8 cellular contexts compared by ENCODE assay signal in the genomic region with DNA sequence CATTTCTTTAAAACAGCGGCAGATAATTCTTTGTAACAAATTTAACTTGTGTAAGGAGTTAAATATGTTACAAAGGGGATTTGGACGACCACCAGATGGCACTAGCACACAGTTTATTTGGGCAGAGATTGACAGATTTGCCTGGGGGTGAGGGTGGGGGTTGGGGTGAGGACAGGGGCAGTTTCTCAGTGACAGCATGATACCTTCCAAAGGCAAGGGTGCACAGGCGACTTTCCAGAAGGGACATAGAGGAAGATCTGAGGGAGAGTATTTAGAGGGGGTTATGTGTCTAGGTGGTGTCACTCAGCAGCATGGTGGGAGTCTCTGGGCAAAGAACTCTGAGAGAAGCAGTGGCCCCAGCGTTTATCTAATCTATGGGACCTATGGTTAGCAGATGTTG. TPM values are rescaled to one million over a fixed set of nuclear protein-coding genes. Genes with fewer than 3 reads are reported as not detected.
DNase-seq lines count a peak whose midpoint lies in the region; ATAC-seq, FAIRE-seq and TF ChIP-seq lines count a peak whose summit lies in the region.

No MANE protein-coding gene starts in this region.

- H3K27me3 Mint-ChIP-seq in GM23338 (ENCODE audit: insufficient read depth, low read depth, poor library complexity) = no peaks in the 10 kb centered on the region

- H3K36me3 ChIP-seq in DOHH2 (ENCODE audit: control insufficient read depth, low read length) (no peaks in the 10 kb centered on the region), GM23338 (ENCODE audit: insufficient read depth) (no peaks in the 10 kb centered on the region), pancreas (no peaks in the 10 kb centered on the region)

- peak; percentile 81 for TF ChIP-seq CTCF in DOHH2 (IDR thresholded peaks at IDR 0.05; ENCODE audit: low read depth, low read length, poor library complexity, severe bottlenecking)
- TF ChIP-seq CTCF in GM23338 (conservative IDR thresholded peaks at IDR 0.05; ENCODE audit: low read depth in 2 of 2) = peak; percentile 85
- peak; percentile 56 for TF ChIP-seq CTCF in fibroblast of pulmonary artery (IDR thresholded peaks at IDR 0.05; ENCODE audit: low read length, missing control alignments)
- peak in 2 of 4 donors; percentile 19 to 28 for TF ChIP-seq CTCF in pancreas (IDR thresholded peaks at IDR 0.05)

- H3K27ac Mint-ChIP-seq in GM23338 = no peak overlapping the region

- no peak overlapping the region for H3K4me3 Mint-ChIP-seq in GM23338

- H3K79me2 ChIP-seq in DOHH2 (ENCODE audit: control insufficient read depth, low read length) (no peaks in the 10 kb centered on the region), GM23338 (replicated peaks; ENCODE audit: insufficient read depth) (no peaks in the 10 kb centered on the region)

- peak; percentile 88 for ATAC-seq in GM23338
- peak in 3 of 4 donors; percentile 56 to 72 (median 60) for ATAC-seq in pancreas
- no peak for ATAC-seq in HG03460 (IDR thresholded peaks at IDR 0.05; ENCODE audit: unreplicated experiment)

- no peak overlapping the region for H2AFZ ChIP-seq in GM23338

- no peaks in the 10 kb centered on the region for H3K9me3 Mint-ChIP-seq in GM23338

- H3F3A ChIP-seq in DOHH2 (ENCODE audit: control insufficient read depth, insufficient read depth) (no peaks in the 10 kb centered on the region), GM23338 (replicated peaks; ENCODE audit: low read depth) (no peaks in the 10 kb centered on the region)

- H3K4me2 ChIP-seq in DOHH2 (ENCODE audit: low read length) (no peak overlapping the region), GM23338 (no peak overlapping the region)

- DNase-seq in GM23338 (ENCODE audit: low spot score) (peak; percentile 88), NCI-H526 treated with DMSO at 0.1 percent for 48 hours (lab: John Stamatoyannopoulos, UW) (peak; percentile 7), fibroblast of pulmonary artery (ENCODE audit: low read depth) (peak; percentile 69), pancreas (peak in 2 of 6 donors; percentile 23 to 31), NCI-H2107 treated with DMSO at 0.1 percent for 48 hours (lab: John Stamatoyannopoulos, UW; ENCODE audit: unreplicated experiment) (no peak)
- peak; percentile 66 for DNase-seq in activated CD8-positive, alpha-beta memory T cell treated with anti-CD3 and anti-CD28 coated beads, Interleukin-2, amount 50 U/mL, for 48 hours

- no peaks in the 10 kb centered on the region for H3K9me3 ChIP-seq in DOHH2 (ENCODE audit: control insufficient read depth, insufficient read depth, low read length)
- H3K9me3 ChIP-seq in pancreas = no peaks in the 10 kb centered on the region

- 16 to 18% methylated on average over 4 of the region's 4 CpGs for WGBS in pancreas, 2 donors

- no peaks in the 10 kb centered on the region for H3K9me2 ChIP-seq in DOHH2 (replicated peaks; ENCODE audit: control insufficient read depth, low read length)
- no peaks in the 10 kb centered on the region for H3K9me2 ChIP-seq in GM23338 (ENCODE audit: insufficient read depth)

- H3K36me3 Mint-ChIP-seq in GM23338 (ENCODE audit: low read depth) = no peaks in the 10 kb centered on the region

- H3K4me1 ChIP-seq in DOHH2 (ENCODE audit: control insufficient read depth, low read length) = peaks cover 13% of the 10 kb centered on the region; the same call in 1 of the 2 replicates
- H3K4me1 ChIP-seq in GM23338 (ENCODE audit: insufficient read depth) = no peaks in the 10 kb centered on the region
- no peaks in the 10 kb centered on the region for H3K4me1 ChIP-seq in pancreas

- no peak overlapping the region for H3K4me3 ChIP-seq in DOHH2 (ENCODE audit: low read length)
- no peak overlapping the region for H3K4me3 ChIP-seq in GM23338
- no peak overlapping the region for H3K4me3 ChIP-seq in fibroblast of pulmonary artery (replicated peaks; ENCODE audit: low read depth, low read length)
- no peak overlapping the region for H3K4me3 ChIP-seq in pancreas

- no peak overlapping the region for H3K27ac ChIP-seq in DOHH2 (ENCODE audit: low read depth, low read length)
- no peak overlapping the region for H3K27ac ChIP-seq in GM23338 (ENCODE audit: low read depth)
- no peak overlapping the region for H3K27ac ChIP-seq in pancreas

- no peaks in the 10 kb centered on the region for H4K20me1 ChIP-seq in DOHH2 (ENCODE audit: control insufficient read depth, insufficient read depth, low read depth, low read length)
- H4K20me1 ChIP-seq in GM23338 (replicated peaks; ENCODE audit: insufficient read depth) = no peaks in the 10 kb centered on the region

- intact Hi-C loops in pancreas (cut with DNase I) = no loop called here

- no peak for FAIRE-seq in pancreas (lab: Jason Lieb, UNC)

- H3K27me3 ChIP-seq in DOHH2 (ENCODE audit: control insufficient read depth, low read length) (no peaks in the 10 kb centered on the region), GM23338 (ENCODE audit: insufficient read depth) (no peaks in the 10 kb centered on the region), pancreas (no peaks in the 10 kb centered on the region)

- H3K4me1 Mint-ChIP-seq in GM23338 = peaks cover 2% of the 10 kb centered on the region; the same call in 2 of the 3 replicates

TF ChIP-seq in GM23338, 12 proteins besides CTCF, POLR2A, EP300 and RAD21 (continues in another document):
- TF ChIP-seq EZH2phosphoT487 (IDR thresholded peaks at IDR 0.05; ENCODE audit: unreplicated experiment) = no peak
- TF ChIP-seq, protein P1, sequence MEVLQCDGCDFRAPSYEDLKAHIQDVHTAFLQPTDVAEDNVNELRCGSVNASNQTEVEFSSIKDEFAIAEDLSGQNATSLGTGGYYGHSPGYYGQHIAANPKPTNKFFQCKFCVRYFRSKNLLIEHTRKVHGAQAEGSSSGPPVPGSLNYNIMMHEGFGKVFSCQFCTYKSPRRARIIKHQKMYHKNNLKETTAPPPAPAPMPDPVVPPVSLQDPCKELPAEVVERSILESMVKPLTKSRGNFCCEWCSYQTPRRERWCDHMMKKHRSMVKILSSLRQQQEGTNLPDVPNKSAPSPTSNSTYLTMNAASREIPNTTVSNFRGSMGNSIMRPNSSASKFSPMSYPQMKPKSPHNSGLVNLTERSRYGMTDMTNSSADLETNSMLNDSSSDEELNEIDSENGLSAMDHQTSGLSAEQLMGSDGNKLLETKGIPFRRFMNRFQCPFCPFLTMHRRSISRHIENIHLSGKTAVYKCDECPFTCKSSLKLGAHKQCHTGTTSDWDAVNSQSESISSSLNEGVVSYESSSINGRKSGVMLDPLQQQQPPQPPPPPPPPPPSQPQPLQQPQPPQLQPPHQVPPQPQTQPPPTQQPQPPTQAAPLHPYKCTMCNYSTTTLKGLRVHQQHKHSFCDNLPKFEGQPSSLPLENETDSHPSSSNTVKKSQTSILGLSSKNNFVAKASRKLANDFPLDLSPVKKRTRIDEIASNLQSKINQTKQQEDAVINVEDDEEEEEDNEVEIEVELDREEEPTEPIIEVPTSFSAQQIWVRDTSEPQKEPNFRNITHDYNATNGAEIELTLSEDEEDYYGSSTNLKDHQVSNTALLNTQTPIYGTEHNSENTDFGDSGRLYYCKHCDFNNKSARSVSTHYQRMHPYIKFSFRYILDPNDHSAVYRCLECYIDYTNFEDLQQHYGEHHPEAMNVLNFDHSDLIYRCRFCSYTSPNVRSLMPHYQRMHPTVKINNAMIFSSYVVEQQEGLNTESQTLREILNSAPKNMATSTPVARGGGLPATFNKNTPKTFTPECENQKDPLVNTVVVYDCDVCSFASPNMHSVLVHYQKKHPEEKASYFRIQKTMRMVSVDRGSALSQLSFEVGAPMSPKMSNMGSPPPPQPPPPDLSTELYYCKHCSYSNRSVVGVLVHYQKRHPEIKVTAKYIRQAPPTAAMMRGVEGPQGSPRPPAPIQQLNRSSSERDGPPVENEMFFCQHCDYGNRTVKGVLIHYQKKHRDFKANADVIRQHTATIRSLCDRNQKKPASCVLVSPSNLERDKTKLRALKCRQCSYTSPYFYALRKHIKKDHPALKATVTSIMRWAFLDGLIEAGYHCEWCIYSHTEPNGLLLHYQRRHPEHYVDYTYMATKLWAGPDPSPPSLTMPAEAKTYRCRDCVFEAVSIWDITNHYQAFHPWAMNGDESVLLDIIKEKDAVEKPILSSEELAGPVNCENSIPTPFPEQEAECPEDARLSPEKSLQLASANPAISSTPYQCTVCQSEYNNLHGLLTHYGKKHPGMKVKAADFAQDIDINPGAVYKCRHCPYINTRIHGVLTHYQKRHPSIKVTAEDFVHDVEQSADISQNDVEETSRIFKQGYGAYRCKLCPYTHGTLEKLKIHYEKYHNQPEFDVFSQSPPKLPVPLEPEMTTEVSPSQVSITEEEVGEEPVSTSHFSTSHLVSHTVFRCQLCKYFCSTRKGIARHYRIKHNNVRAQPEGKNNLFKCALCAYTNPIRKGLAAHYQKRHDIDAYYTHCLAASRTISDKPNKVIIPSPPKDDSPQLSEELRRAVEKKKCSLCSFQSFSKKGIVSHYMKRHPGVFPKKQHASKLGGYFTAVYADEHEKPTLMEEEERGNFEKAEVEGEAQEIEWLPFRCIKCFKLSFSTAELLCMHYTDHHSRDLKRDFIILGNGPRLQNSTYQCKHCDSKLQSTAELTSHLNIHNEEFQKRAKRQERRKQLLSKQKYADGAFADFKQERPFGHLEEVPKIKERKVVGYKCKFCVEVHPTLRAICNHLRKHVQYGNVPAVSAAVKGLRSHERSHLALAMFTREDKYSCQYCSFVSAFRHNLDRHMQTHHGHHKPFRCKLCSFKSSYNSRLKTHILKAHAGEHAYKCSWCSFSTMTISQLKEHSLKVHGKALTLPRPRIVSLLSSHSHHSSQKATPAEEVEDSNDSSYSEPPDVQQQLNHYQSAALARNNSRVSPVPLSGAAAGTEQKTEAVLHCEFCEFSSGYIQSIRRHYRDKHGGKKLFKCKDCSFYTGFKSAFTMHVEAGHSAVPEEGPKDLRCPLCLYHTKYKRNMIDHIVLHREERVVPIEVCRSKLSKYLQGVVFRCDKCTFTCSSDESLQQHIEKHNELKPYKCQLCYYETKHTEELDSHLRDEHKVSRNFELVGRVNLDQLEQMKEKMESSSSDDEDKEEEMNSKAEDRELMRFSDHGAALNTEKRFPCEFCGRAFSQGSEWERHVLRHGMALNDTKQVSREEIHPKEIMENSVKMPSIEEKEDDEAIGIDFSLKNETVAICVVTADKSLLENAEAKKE (CRISPR knock-in tag; IDR thresholded peaks at IDR 0.05) = no peak
- TF ChIP-seq ZNF331 (CRISPR knock-in tag; IDR thresholded peaks at IDR 0.05; ENCODE audit: low read depth) = no peak

RNA-seq across cellular contexts. Expression of a gene that starts 9.6 kb away (rescaled TPM):
- 46.4 and 77.6 TPM in 2 replicates for total RNA-seq in GM23338 (2014; rRNA removed; shearing (Covaris generic))
- polyA plus RNA-seq in GM23338 (2016; fragmentation: Nextera tagmentation; extraction: Ambion mirVana) = 96.1 and 101 TPM in 2 replicates
- 10 to 100 TPM in 5 of 6 donors, 1 to 10 TPM in 1; 9.1 to 18.3 (median 12.0) TPM for total RNA-seq in pancreas
- polyA plus RNA-seq in pancreas = 1 to 10 TPM; 7.4 to 7.8 TPM

RNA-seq across cellular contexts. Expression of a gene that starts 11.4 kb away (rescaled TPM):
- 0.07 TPM in 1 of 2 replicates, not detected in the other for total RNA-seq in GM23338 (2014; rRNA removed; shearing (Covaris generic))
- not detected in 2 replicates for polyA plus RNA-seq in GM23338 (2016; fragmentation: Nextera tagmentation; extraction: Ambion mirVana)
- not detected for total RNA-seq in pancreas
- polyA plus RNA-seq in pancreas = under 1 TPM in 1 of 2 donors, not detected in 1; 0.09 TPM
